ENCODE assay signal across 9 cellular contexts in genomic region chr6:163490826-163491577, GRCh38.
DNase-seq lines count a peak whose midpoint lies in the region; ATAC-seq and TF ChIP-seq lines count a peak whose summit lies in the region.
"Had no signal": no experiment of that assay in that cellular context is flagged by ENCODE, and none has a peak within 500 bp of the region (broad histone marks: within the 10 kb centered on the region; RNA-seq: fewer than 3 reads in every experiment).

No MANE protein-coding gene starts in this region.

- DNase-seq in activated naive CD4-positive, alpha-beta T cell treated with Interleukin-2 at 50 U/mL for 16 hours = no peak
- no peak for DNase-seq in mesothelial cell of epicardium (ENCODE audit: low spot score in 2 of 2, unreplicated experiment in 2 of 2)
- no peak for DNase-seq in vagina (ENCODE audit: extremely low spot score in 2 of 2)
- no peak for DNase-seq in HPDE6-E6E7 (ENCODE audit: extremely low spot score)

- H3K4me3 ChIP-seq in ectodermal cell (ENCODE audit: insufficient read depth, low read depth, low read length) (no peak overlapping the region), vagina (no peak overlapping the region)

- ATAC-seq in GM19351 (IDR thresholded peaks at IDR 0.05; ENCODE audit: unreplicated experiment) (no peak), GM18870 (IDR thresholded peaks at IDR 0.05; ENCODE audit: unreplicated experiment) (no peak)

- no peaks in the 10 kb centered on the region for H3K9me3 Mint-ChIP-seq in activated naive CD4-positive, alpha-beta T cell treated with anti-CD3 and anti-CD28 coated beads, Interleukin-2, amount 50 U/mL, for 24 hours
- no peaks in the 10 kb centered on the region for H3K9me3 Mint-ChIP-seq in mesothelial cell of epicardium

- H3K4me1 ChIP-seq in ectodermal cell (ENCODE audit: control insufficient read depth, insufficient read depth, low read length) (no peaks in the 10 kb centered on the region), vagina (peaks cover 55% of the 10 kb centered on the region)
- H3K4me1 ChIP-seq: Caco-2 had no signal

- intact Hi-C loops in vagina (cut with DNase I) = no loop called here

- no peaks in the 10 kb centered on the region for H3K36me3 ChIP-seq in ectodermal cell (ENCODE audit: control insufficient read depth, insufficient read depth, low read length)
- H3K36me3 ChIP-seq in vagina = no peaks in the 10 kb centered on the region

- 73 to 83% methylated on average over 2 to 3 of the region's 4 CpGs for WGBS in ectodermal cell, 2 experiments

- H3K4me3 Mint-ChIP-seq in activated naive CD4-positive, alpha-beta T cell treated with anti-CD3 and anti-CD28 coated beads, Interleukin-2, amount 50 U/mL, for 24 hours = no peak overlapping the region
- H3K4me3 Mint-ChIP-seq in mesothelial cell of epicardium = no peak overlapping the region

- H3K27me3 Mint-ChIP-seq in activated naive CD4-positive, alpha-beta T cell treated with anti-CD3 and anti-CD28 coated beads, Interleukin-2, amount 50 U/mL, for 24 hours = no peaks in the 10 kb centered on the region
- no peaks in the 10 kb centered on the region for H3K27me3 Mint-ChIP-seq in mesothelial cell of epicardium (ENCODE audit: low read depth)

- TF ChIP-seq CTCF in mesothelial cell of epicardium (IDR thresholded peaks at IDR 0.05; ENCODE audit: unreplicated experiment) (no peak), vagina (IDR thresholded peaks at IDR 0.05) (no peak)

- H3K9me3 ChIP-seq in ectodermal cell (ENCODE audit: control insufficient read depth, low read length) = no peaks in the 10 kb centered on the region
- no peaks in the 10 kb centered on the region for H3K9me3 ChIP-seq in vagina
- H3K9me3 ChIP-seq: Caco-2 had no signal

- peak overlapping the region; percentile 53 for H3K27ac ChIP-seq in ectodermal cell (ENCODE audit: insufficient read depth, low read depth, low read length, poor library complexity, severe bottlenecking)
- peak overlapping the region; percentile 40 for H3K27ac ChIP-seq in vagina

- H3K36me3 Mint-ChIP-seq in activated naive CD4-positive, alpha-beta T cell treated with anti-CD3 and anti-CD28 coated beads, Interleukin-2, amount 50 U/mL, for 24 hours = peaks cover 5% of the 10 kb centered on the region
- no peaks in the 10 kb centered on the region for H3K36me3 Mint-ChIP-seq in mesothelial cell of epicardium

- no peaks in the 10 kb centered on the region for H3K27me3 ChIP-seq in ectodermal cell (ENCODE audit: control insufficient read depth, insufficient read depth, low read length, poor library complexity, severe bottlenecking)
- H3K27me3 ChIP-seq in vagina = no peaks in the 10 kb centered on the region

- peaks cover 75% of the 10 kb centered on the region for H3K4me1 Mint-ChIP-seq in activated naive CD4-positive, alpha-beta T cell treated with anti-CD3 and anti-CD28 coated beads, Interleukin-2, amount 50 U/mL, for 24 hours
- peaks cover 17% of the 10 kb centered on the region for H3K4me1 Mint-ChIP-seq in mesothelial cell of epicardium

- no peak for TF ChIP-seq POLR2A in vagina (IDR thresholded peaks at IDR 0.05)

- peak overlapping the region; percentile 8 for H3K27ac Mint-ChIP-seq in activated naive CD4-positive, alpha-beta T cell treated with anti-CD3 and anti-CD28 coated beads, Interleukin-2, amount 50 U/mL, for 24 hours
- peak overlapping the region; percentile 81 for H3K27ac Mint-ChIP-seq in mesothelial cell of epicardium
